In the genomic region with DNA sequence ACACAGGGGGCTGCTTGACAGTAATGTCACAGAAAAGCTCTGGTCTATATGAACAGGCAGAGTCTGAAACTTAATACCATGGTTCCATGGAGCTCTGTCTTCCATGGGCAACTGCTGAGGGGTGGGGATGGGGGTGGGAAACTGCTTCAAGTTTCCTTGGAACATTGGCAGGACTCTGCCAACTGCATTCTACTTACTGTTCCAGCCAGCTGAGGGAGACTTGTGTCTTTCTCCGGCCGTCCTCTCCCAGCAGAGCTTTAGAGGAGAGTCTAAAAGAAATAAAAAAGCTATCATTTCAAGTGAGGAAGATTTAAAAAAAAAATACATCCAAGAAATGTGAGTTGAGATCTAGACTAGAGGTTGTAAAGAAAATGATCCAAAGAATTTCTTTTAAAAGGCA, we compare ENCODE assay signal across 21 cellular contexts.
A peak's percentile ranks its signal among the peaks of the same experiment; 100 is the strongest.
DNase-seq lines count a peak whose midpoint lies in the region; ATAC-seq and TF ChIP-seq lines count a peak whose summit lies in the region.
"Had no signal": no experiment of that assay in that cellular context is flagged by ENCODE, and none has a peak within 500 bp of the region (broad histone marks: within the 10 kb centered on the region; RNA-seq: fewer than 3 reads in every experiment).

No MANE protein-coding gene starts in this region.

- H3K4me3 Mint-ChIP-seq in chondrocyte (ENCODE audit: unreplicated experiment), result no peak overlapping the region
- no peak overlapping the region for H3K4me3 Mint-ChIP-seq in endodermal cell
- H3K4me3 Mint-ChIP-seq: CD4-positive, CD25-positive, alpha-beta regulatory T cell; H9; HFFc6 had no signal

- no peak for TF ChIP-seq POLR2A in uterus (IDR thresholded peaks at IDR 0.05)

- H3K27ac ChIP-seq in rectal smooth muscle tissue (ENCODE audit: low read depth, low read length) (peak overlapping the region; percentile 64), uterus (peak overlapping the region; percentile 32 to 53), endodermal cell (ENCODE audit: low read depth, low read length) (no peak overlapping the region)
- H3K27ac ChIP-seq: SJCRH30 had no signal

- peaks cover 25% of the 10 kb centered on the region for H3K4me1 Mint-ChIP-seq in chondrocyte (ENCODE audit: low read depth)
- no peaks in the 10 kb centered on the region for H3K4me1 Mint-ChIP-seq in endodermal cell
- H3K4me1 Mint-ChIP-seq: CD4-positive, CD25-positive, alpha-beta regulatory T cell; H9 had no signal

- H3K9me3 ChIP-seq in uterus, result no peaks in the 10 kb centered on the region
- no peaks in the 10 kb centered on the region for H3K9me3 ChIP-seq in endodermal cell (ENCODE audit: control insufficient read depth, low read length)
- H3K9me3 ChIP-seq: Peyer's patch, SJCRH30 had no signal

- DNase-seq in chondrocyte (ENCODE audit: low spot score), result no peak
- peak; percentile 38 for DNase-seq in myocyte (ENCODE audit: low read depth)
- DNase-seq in uterus, result no peak
- DNase-seq in endodermal cell, result no peak
- DNase-seq: CD4-positive, CD25-positive, alpha-beta regulatory T cell; COR-L47; DMS79; H9; HFFc6; Karpas-422; NCI-H1417 treated with DMSO at 0.1 percent for 48 hours; NCI-H2029; NCI-H226; NCI-H510A treated with DMSO at 0.1 percent for 48 hours; NCI-H748 treated with DMSO at 0.1 percent for 48 hours; NK-92 treated with Interleukin-12 subunit alpha and Interleukin-12 subunit beta, amount 100 ng/mL, for 24 hours; Peyer's patch; SJCRH30 had no signal

- WGBS in endodermal cell (ENCODE audit: insufficient coverage in 1 of 2, insufficient read length in 1 of 2), 2 experiments, result 68% methylated on average over 2 of the region's 2 CpGs; no CpG with 5 or more reads in 1 of the 2 experiments

- TF ChIP-seq CTCF in chondrocyte (IDR thresholded peaks at IDR 0.05) (peak; percentile 45), uterus (IDR thresholded peaks at IDR 0.05) (no peak), endodermal cell (conservative IDR thresholded peaks at IDR 0.05) (no peak)

- H3K4me3 ChIP-seq in rectal smooth muscle tissue (ENCODE audit: low read length), result no peak overlapping the region
- H3K4me3 ChIP-seq in uterus, result no peak overlapping the region
- H3K4me3 ChIP-seq in endodermal cell (ENCODE audit: low read length), result no peak overlapping the region
- H3K4me3 ChIP-seq: Peyer's patch, SJCRH30 had no signal

- H3K27ac Mint-ChIP-seq in chondrocyte (ENCODE audit: unreplicated experiment) (peak overlapping the region; percentile 94), endodermal cell (no peak overlapping the region)
- H3K27ac Mint-ChIP-seq: CD4-positive, CD25-positive, alpha-beta regulatory T cell; HFFc6 had no signal

- peaks cover 41% of the 10 kb centered on the region for H3K4me1 ChIP-seq in rectal smooth muscle tissue (ENCODE audit: control insufficient read depth, insufficient read depth, low read length)
- no peaks in the 10 kb centered on the region for H3K4me1 ChIP-seq in uterus
- H3K4me1 ChIP-seq in endodermal cell (ENCODE audit: control insufficient read depth, insufficient read depth, low read length), result no peaks in the 10 kb centered on the region
- H3K4me1 ChIP-seq: Peyer's patch, SJCRH30 had no signal

- H3K9ac ChIP-seq in rectal smooth muscle tissue (ENCODE audit: low read length), result no peak overlapping the region
- H3K9ac ChIP-seq in endodermal cell (ENCODE audit: extremely low read depth, low read length, poor library complexity, severe bottlenecking), result no peak overlapping the region

- intact Hi-C loops in uterus (cut with DNase I; ENCODE audit: low total_unique reads), result no loop called here

- H3K27me3 Mint-ChIP-seq in chondrocyte (ENCODE audit: low read depth), result no peaks in the 10 kb centered on the region
- H3K27me3 Mint-ChIP-seq in endodermal cell (ENCODE audit: insufficient read depth), result no peaks in the 10 kb centered on the region
- H3K27me3 Mint-ChIP-seq: CD4-positive, CD25-positive, alpha-beta regulatory T cell had no signal

- no peaks in the 10 kb centered on the region for H3K36me3 ChIP-seq in rectal smooth muscle tissue (ENCODE audit: control insufficient read depth, insufficient read depth, low read length)
- no peaks in the 10 kb centered on the region for H3K36me3 ChIP-seq in uterus
- H3K36me3 ChIP-seq in endodermal cell (ENCODE audit: control insufficient read depth, insufficient read depth, low read length), result no peaks in the 10 kb centered on the region
- H3K36me3 ChIP-seq: Peyer's patch, SJCRH30 had no signal

- H3K27me3 ChIP-seq in rectal smooth muscle tissue (ENCODE audit: control insufficient read depth, insufficient read depth, low read length) (no peaks in the 10 kb centered on the region), uterus (no peaks in the 10 kb centered on the region), endodermal cell (ENCODE audit: control insufficient read depth, insufficient read depth, low read length, poor library complexity, severe bottlenecking) (no peaks in the 10 kb centered on the region)
- H3K27me3 ChIP-seq: Peyer's patch, SJCRH30 had no signal

- no peaks in the 10 kb centered on the region for H3K9me3 Mint-ChIP-seq in chondrocyte (ENCODE audit: low read depth)
- H3K9me3 Mint-ChIP-seq in endodermal cell, result no peaks in the 10 kb centered on the region
- H3K9me3 Mint-ChIP-seq: H9 had no signal

- ATAC-seq in HG03520 (IDR thresholded peaks at IDR 0.05; ENCODE audit: unreplicated experiment) (no peak), GM21423 (IDR thresholded peaks at IDR 0.05; ENCODE audit: unreplicated experiment) (no peak)

- H3K36me3 Mint-ChIP-seq in chondrocyte (ENCODE audit: low read depth) (no peaks in the 10 kb centered on the region), endodermal cell (ENCODE audit: low read depth) (no peaks in the 10 kb centered on the region)
- H3K36me3 Mint-ChIP-seq: CD4-positive, CD25-positive, alpha-beta regulatory T cell had no signal
